Comparison of ENCODE assay signal across 7 cellular contexts in the genomic region with DNA sequence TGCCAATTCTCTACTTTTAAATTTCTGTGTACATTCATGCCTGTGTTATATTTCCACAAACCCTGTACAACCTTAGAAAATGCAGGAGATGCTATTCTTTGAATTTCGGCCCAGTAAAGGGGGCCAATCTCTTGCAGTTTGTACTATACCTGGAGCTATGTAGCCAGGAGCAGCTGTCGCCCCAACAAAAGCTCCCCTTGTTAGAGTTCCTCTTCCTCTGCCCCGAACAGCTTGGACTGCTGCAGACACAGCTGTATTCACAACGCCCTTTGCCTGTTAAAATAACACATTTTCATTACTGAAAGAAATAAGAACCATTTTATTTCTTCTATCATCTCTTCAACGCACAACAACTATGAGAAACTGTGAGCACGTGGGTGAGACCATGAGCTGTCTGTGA.
"Had no signal": no experiment of that assay in that cellular context is flagged by ENCODE, and none has a peak within 500 bp of the region (broad histone marks: within the 10 kb centered on the region; RNA-seq: fewer than 3 reads in every experiment).

No MANE protein-coding gene starts in this region.

- DNase-seq: GM23248, GOT3, KG1 had no signal

- H3K9me3 ChIP-seq: HAP-1 had no signal

- H3K4me3 Mint-ChIP-seq: IgD-negative memory B cell had no signal

- H3K36me3 ChIP-seq: HAP-1 had no signal

- H3K4me1 ChIP-seq: HAP-1 had no signal

- H3K9ac ChIP-seq: GM23248 had no signal

- H3K9me3 Mint-ChIP-seq: IgD-negative memory B cell had no signal

- H3K27ac Mint-ChIP-seq: IgD-negative memory B cell had no signal

- H3K27ac ChIP-seq: GM23248 had no signal

- H3K4me3 ChIP-seq: GM23248, HAP-1 had no signal

- FAIRE-seq: HTR-8/SVneo had no signal

- ATAC-seq: HCT116 had no signal

- H2AFZ ChIP-seq: GM23248 had no signal

- H3K27me3 Mint-ChIP-seq: IgD-negative memory B cell had no signal
